Comparison of ENCODE assay signal across 9 cellular contexts in genomic region chr9:131031642-131032005, GRCh38. TPM values are rescaled to one million over a fixed set of nuclear protein-coding genes. Genes with fewer than 3 reads are reported as not detected.
"Had no signal": no experiment of that assay in that cellular context is flagged by ENCODE, and none has a peak within 500 bp of the region (broad histone marks: within the 10 kb centered on the region; RNA-seq: fewer than 3 reads in every experiment).

No MANE protein-coding gene starts in this region.

- H3K9me3 Mint-ChIP-seq: IgD-negative memory B cell had no signal

- H3K4me3 ChIP-seq: GM23248 had no signal

- H2AFZ ChIP-seq: GM23248 had no signal

- H3K9ac ChIP-seq: GM23248 had no signal

- H3K27ac Mint-ChIP-seq: IgD-negative memory B cell had no signal

- DNase-seq: GM23248, GOT3, HCEC 1CT, KG1 had no signal

- H3K4me3 Mint-ChIP-seq: IgD-negative memory B cell had no signal

- FAIRE-seq: H54, HepG2, HTR-8/SVneo had no signal

- H3K27ac ChIP-seq: GM23248 had no signal

- H3K4me1 Mint-ChIP-seq: IgD-negative memory B cell had no signal

- H3K36me3 Mint-ChIP-seq: IgD-negative memory B cell had no signal

RNA-seq across cellular contexts. Expression of gene LAMC3, which starts 22.6 kb away (rescaled TPM):
- total RNA-seq: GM23248, HT-29 had no signal
- polyA plus RNA-seq: GM23248, IgD-negative memory B cell had no signal
